8 cellular contexts compared by ENCODE assay signal in the genomic region with DNA sequence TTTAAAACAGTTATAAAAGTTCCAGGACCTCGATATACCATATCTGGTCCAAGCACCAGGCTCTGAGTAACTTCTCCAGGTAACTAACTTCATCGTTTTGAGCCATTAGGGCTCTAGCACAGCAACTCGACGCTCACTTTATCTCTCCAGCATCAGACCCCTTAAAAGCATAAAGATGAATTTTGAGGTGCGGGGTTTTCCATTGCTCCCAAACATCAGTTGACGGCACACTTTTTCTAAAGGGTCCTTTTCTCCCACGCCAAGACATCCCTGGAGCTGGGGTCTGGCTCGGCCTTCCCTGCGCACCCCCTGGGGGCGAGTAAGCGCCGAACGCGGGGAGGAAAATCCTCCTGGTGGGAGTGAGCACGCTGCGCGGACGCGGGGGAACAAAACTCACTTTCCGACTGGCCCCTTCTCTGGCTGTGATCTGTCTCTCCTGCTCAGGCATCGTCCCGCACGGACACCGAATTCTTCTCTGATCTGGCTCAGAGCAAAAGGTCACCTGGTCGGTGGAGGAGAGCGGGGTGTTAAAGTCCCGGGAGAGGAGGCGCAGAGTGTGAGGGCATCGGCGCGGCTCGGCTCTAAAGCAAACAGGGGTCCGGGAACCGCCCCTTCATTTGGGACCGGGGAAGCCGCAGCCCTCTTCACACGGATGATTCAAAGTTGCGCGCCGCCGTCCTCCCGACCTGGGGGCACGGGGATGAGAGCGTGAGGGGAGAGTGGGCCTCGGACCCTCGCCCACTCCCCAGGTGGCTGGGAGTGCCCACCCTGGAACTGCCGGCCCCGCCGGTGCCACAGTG. TPM values are rescaled to one million over a fixed set of nuclear protein-coding genes. Genes with fewer than 3 reads are reported as not detected.
DNase-seq lines count a peak whose midpoint lies in the region; ATAC-seq and TF ChIP-seq lines count a peak whose summit lies in the region.

Gene ATP7B, minus strand, starts transcription at position 561 of the 800 bp plus-strand sequence. Its CDS starts 113 bp downstream, at position 448.

- TF ChIP-seq CTCF in AG10803 (conservative IDR thresholded peaks at IDR 0.05; ENCODE audit: low read length) = peak; percentile 25
- peak; percentile 34 for TF ChIP-seq CTCF in retinal pigment epithelial cell (conservative IDR thresholded peaks at IDR 0.05; ENCODE audit: low read depth, low read length)

- intact Hi-C loops in left ventricle myocardium superior (cut with micrococcal nuclease) = no loop called here

- H3K27me3 Mint-ChIP-seq in activated naive CD4-positive, alpha-beta T cell treated with anti-CD3 and anti-CD28 coated beads, Interleukin-2, amount 50 U/mL, for 24 hours = peaks cover 5% of the 10 kb centered on the region

- ATAC-seq in GM21390 (IDR thresholded peaks at IDR 0.05; ENCODE audit: unreplicated experiment) (peak; percentile 7), left ventricle myocardium superior (peak; percentile 44)

- H3K9me3 Mint-ChIP-seq in activated naive CD4-positive, alpha-beta T cell treated with anti-CD3 and anti-CD28 coated beads, Interleukin-2, amount 50 U/mL, for 24 hours = no peaks in the 10 kb centered on the region

- peak within 1 kb of the TSS; percentile 98 for H3K4me3 Mint-ChIP-seq in activated naive CD4-positive, alpha-beta T cell treated with anti-CD3 and anti-CD28 coated beads, Interleukin-2, amount 50 U/mL, for 24 hours

- DNase-seq in AG10803 (ENCODE audit: low read depth) (no peak), NCI-H69 (lab: John Stamatoyannopoulos, UW) (peak; percentile 26), left ventricle myocardium superior (peak; percentile 30), retinal pigment epithelial cell (ENCODE audit: low read depth) (no peak), NCI-H2196 treated with DMSO at 0.1 percent for 48 hours (lab: John Stamatoyannopoulos, UW; ENCODE audit: unreplicated experiment) (no peak), DMS153 (lab: John Stamatoyannopoulos, UW) (no peak)

- H3K36me3 Mint-ChIP-seq in activated naive CD4-positive, alpha-beta T cell treated with anti-CD3 and anti-CD28 coated beads, Interleukin-2, amount 50 U/mL, for 24 hours = peaks cover 5% of the 10 kb centered on the region

- peak within 1 kb of the TSS; percentile 88 for H3K27ac Mint-ChIP-seq in activated naive CD4-positive, alpha-beta T cell treated with anti-CD3 and anti-CD28 coated beads, Interleukin-2, amount 50 U/mL, for 24 hours

- peaks cover 18% of the 10 kb centered on the region for H3K4me1 Mint-ChIP-seq in activated naive CD4-positive, alpha-beta T cell treated with anti-CD3 and anti-CD28 coated beads, Interleukin-2, amount 50 U/mL, for 24 hours

- peak within 1 kb of the TSS; percentile 97 for H3K4me3 ChIP-seq in AG10803 (ENCODE audit: low read length)
- peak within 1 kb of the TSS; percentile 100 for H3K4me3 ChIP-seq in retinal pigment epithelial cell (ENCODE audit: low read length)

RNA-seq across cellular contexts. Expression of gene ATP7B, which starts in this region (rescaled TPM):
- total RNA-seq in left ventricle myocardium superior = 4.9 TPM

Comparison
In these comparisons a context has a peak if more than half of its experiments do, and no peak if none do; other contexts are left out.
1. DNase-seq: peak in NCI-H69 (single experiment) and left ventricle myocardium superior (single experiment); none in AG10803 (single experiment), retinal pigment epithelial cell (single experiment), NCI-H2196 treated with DMSO at 0.1 percent for 48 hours (single experiment) and DMS153 (single experiment).